ENCODE assay signal across 1 cellular context in the genomic region with DNA sequence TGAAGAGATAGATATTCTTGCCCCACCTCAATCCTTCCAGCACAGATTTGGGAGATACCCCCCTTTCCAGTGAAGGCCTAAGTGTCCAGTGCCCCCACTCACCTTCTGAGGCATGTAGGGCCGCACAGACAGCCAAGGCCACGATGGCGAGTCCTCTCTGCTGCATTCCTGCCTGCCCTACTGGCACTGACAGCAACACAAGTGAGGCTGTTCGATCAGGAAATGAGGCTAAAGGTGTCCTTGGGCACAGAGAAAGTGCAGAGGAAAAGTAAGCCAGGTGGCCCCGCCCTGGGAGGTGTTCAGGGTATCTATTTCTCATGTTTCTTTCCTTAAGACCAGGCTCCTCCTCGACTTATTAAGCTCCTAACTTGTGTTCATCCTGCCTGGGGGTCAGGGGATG.
TF ChIP-seq lines count a peak whose summit lies in the region.

A gene with protein sequence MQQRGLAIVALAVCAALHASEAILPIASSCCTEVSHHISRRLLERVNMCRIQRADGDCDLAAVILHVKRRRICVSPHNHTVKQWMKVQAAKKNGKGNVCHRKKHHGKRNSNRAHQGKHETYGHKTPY (minus strand): TSS at position 241 of the 400 bp plus-strand sequence. CDS start 75 bp downstream, at position 166.

TF ChIP-seq in K562, 482 proteins besides CTCF, POLR2A, EP300 and RAD21:
- TF ChIP-seq ARID2 (IDR thresholded peaks at IDR 0.05) = no peak
- TF ChIP-seq CHD2 (IDR thresholded peaks at IDR 0.05; ENCODE audit: low read depth, low read length) = no peak
- TF ChIP-seq, protein P1, sequence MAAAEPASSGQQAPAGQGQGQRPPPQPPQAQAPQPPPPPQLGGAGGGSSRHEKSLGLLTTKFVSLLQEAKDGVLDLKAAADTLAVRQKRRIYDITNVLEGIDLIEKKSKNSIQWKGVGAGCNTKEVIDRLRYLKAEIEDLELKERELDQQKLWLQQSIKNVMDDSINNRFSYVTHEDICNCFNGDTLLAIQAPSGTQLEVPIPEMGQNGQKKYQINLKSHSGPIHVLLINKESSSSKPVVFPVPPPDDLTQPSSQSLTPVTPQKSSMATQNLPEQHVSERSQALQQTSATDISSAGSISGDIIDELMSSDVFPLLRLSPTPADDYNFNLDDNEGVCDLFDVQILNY (CRISPR knock-in tag; IDR thresholded peaks at IDR 0.05) = no peak
- TF ChIP-seq, protein P2, sequence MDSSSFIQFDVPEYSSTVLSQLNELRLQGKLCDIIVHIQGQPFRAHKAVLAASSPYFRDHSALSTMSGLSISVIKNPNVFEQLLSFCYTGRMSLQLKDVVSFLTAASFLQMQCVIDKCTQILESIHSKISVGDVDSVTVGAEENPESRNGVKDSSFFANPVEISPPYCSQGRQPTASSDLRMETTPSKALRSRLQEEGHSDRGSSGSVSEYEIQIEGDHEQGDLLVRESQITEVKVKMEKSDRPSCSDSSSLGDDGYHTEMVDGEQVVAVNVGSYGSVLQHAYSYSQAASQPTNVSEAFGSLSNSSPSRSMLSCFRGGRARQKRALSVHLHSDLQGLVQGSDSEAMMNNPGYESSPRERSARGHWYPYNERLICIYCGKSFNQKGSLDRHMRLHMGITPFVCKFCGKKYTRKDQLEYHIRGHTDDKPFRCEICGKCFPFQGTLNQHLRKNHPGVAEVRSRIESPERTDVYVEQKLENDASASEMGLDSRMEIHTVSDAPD (CRISPR knock-in tag; IDR thresholded peaks at IDR 0.05) = no peak
- TF ChIP-seq, protein P3, sequence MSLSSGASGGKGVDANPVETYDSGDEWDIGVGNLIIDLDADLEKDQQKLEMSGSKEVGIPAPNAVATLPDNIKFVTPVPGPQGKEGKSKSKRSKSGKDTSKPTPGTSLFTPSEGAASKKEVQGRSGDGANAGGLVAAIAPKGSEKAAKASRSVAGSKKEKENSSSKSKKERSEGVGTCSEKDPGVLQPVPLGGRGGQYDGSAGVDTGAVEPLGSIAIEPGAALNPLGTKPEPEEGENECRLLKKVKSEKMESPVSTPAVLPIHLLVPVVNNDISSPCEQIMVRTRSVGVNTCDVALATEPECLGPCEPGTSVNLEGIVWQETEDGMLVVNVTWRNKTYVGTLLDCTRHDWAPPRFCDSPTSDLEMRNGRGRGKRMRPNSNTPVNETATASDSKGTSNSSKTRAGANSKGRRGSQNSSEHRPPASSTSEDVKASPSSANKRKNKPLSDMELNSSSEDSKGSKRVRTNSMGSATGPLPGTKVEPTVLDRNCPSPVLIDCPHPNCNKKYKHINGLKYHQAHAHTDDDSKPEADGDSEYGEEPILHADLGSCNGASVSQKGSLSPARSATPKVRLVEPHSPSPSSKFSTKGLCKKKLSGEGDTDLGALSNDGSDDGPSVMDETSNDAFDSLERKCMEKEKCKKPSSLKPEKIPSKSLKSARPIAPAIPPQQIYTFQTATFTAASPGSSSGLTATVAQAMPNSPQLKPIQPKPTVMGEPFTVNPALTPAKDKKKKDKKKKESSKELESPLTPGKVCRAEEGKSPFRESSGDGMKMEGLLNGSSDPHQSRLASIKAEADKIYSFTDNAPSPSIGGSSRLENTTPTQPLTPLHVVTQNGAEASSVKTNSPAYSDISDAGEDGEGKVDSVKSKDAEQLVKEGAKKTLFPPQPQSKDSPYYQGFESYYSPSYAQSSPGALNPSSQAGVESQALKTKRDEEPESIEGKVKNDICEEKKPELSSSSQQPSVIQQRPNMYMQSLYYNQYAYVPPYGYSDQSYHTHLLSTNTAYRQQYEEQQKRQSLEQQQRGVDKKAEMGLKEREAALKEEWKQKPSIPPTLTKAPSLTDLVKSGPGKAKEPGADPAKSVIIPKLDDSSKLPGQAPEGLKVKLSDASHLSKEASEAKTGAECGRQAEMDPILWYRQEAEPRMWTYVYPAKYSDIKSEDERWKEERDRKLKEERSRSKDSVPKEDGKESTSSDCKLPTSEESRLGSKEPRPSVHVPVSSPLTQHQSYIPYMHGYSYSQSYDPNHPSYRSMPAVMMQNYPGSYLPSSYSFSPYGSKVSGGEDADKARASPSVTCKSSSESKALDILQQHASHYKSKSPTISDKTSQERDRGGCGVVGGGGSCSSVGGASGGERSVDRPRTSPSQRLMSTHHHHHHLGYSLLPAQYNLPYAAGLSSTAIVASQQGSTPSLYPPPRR (CRISPR knock-in tag; IDR thresholded peaks at IDR 0.05; ENCODE audit: borderline replicate concordance) = no peak
- no peak for TF ChIP-seq MCM7 (IDR thresholded peaks at IDR 0.05)
- TF ChIP-seq, protein P4, sequence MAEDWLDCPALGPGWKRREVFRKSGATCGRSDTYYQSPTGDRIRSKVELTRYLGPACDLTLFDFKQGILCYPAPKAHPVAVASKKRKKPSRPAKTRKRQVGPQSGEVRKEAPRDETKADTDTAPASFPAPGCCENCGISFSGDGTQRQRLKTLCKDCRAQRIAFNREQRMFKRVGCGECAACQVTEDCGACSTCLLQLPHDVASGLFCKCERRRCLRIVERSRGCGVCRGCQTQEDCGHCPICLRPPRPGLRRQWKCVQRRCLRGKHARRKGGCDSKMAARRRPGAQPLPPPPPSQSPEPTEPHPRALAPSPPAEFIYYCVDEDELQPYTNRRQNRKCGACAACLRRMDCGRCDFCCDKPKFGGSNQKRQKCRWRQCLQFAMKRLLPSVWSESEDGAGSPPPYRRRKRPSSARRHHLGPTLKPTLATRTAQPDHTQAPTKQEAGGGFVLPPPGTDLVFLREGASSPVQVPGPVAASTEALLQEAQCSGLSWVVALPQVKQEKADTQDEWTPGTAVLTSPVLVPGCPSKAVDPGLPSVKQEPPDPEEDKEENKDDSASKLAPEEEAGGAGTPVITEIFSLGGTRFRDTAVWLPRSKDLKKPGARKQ (CRISPR knock-in tag; IDR thresholded peaks at IDR 0.05) = no peak
- no peak for TF ChIP-seq ZNF311 (CRISPR knock-in tag; IDR thresholded peaks at IDR 0.05)
- TF ChIP-seq ETV1 (tag; conservative IDR thresholded peaks at IDR 0.05; ENCODE audit: low read depth) = no peak
- TF ChIP-seq ZFX (CRISPR knock-in tag; IDR thresholded peaks at IDR 0.05) = no peak
- no peak for TF ChIP-seq RUNX1 (IDR thresholded peaks at IDR 0.05; ENCODE audit: low read depth)
- TF ChIP-seq CTBP1 (IDR thresholded peaks at IDR 0.05; ENCODE audit: borderline replicate concordance) = no peak
- no peak for TF ChIP-seq CBX2 (IDR thresholded peaks at IDR 0.05; ENCODE audit: insufficient read depth, low read length, poor library complexity, severe bottlenecking)
- no peak for TF ChIP-seq CHCHD3 (CRISPR knock-in tag; IDR thresholded peaks at IDR 0.05)
- TF ChIP-seq GABPB1 (CRISPR knock-in tag; IDR thresholded peaks at IDR 0.05) = no peak
- TF ChIP-seq, protein P5, sequence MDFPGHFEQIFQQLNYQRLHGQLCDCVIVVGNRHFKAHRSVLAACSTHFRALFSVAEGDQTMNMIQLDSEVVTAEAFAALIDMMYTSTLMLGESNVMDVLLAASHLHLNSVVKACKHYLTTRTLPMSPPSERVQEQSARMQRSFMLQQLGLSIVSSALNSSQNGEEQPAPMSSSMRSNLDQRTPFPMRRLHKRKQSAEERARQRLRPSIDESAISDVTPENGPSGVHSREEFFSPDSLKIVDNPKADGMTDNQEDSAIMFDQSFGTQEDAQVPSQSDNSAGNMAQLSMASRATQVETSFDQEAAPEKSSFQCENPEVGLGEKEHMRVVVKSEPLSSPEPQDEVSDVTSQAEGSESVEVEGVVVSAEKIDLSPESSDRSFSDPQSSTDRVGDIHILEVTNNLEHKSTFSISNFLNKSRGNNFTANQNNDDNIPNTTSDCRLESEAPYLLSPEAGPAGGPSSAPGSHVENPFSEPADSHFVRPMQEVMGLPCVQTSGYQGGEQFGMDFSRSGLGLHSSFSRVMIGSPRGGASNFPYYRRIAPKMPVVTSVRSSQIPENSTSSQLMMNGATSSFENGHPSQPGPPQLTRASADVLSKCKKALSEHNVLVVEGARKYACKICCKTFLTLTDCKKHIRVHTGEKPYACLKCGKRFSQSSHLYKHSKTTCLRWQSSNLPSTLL (IDR thresholded peaks at IDR 0.05) = no peak
- no peak for TF ChIP-seq DIDO1 (tag; IDR thresholded peaks at IDR 0.05; ENCODE audit: low read depth)
- TF ChIP-seq, protein P6, sequence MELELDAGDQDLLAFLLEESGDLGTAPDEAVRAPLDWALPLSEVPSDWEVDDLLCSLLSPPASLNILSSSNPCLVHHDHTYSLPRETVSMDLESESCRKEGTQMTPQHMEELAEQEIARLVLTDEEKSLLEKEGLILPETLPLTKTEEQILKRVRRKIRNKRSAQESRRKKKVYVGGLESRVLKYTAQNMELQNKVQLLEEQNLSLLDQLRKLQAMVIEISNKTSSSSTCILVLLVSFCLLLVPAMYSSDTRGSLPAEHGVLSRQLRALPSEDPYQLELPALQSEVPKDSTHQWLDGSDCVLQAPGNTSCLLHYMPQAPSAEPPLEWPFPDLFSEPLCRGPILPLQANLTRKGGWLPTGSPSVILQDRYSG (tag; conservative IDR thresholded peaks at IDR 0.05; ENCODE audit: low read depth) = no peak
- TF ChIP-seq, protein P7, sequence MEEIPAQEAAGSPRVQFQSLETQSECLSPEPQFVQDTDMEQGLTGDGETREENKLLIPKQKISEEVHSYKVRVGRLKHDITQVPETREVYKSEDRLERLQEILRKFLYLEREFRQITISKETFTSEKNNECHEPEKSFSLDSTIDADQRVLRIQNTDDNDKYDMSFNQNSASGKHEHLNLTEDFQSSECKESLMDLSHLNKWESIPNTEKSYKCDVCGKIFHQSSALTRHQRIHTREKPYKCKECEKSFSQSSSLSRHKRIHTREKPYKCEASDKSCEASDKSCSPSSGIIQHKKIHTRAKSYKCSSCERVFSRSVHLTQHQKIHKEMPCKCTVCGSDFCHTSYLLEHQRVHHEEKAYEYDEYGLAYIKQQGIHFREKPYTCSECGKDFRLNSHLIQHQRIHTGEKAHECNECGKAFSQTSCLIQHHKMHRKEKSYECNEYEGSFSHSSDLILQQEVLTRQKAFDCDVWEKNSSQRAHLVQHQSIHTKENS (CRISPR knock-in tag; IDR thresholded peaks at IDR 0.05) = no peak
TF ChIP-seq in K562: peak in this region for 0.
